In the genomic region with DNA sequence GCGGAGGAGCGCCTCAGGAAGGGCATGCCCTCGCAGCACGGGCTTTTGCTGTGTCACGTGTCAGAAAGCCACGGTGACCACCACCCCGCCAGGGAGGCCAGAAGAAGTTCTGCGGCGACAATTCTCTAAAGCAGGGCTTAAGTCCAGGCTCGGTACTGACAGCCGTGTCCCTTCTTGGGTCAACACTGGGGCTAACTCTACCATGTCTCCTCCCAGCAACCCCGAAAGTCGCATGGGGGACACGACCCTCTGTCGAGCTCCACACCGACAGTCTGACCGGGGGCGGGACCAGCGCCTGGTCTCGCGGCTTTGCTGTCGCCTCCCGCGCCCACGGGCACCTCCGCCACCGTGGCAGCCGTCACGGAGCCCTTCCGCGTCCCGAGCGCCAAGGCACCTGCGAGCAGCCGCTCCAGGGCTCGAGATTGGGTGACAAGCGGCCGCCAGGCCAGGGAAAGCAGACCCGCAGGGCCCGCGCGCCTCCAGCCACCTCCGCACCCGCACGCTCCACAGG, we compare ENCODE assay signal across 1 cellular context.
TF ChIP-seq lines count a peak whose summit lies in the region.

No MANE protein-coding gene starts in this region.

TF ChIP-seq in HepG2, 621 proteins besides CTCF, POLR2A, EP300 and RAD21 (continued from another document and continues in another):
- no peak for TF ChIP-seq RORA (CRISPR knock-in tag; IDR thresholded peaks at IDR 0.05)
- TF ChIP-seq MLLT10 (CRISPR knock-in tag; IDR thresholded peaks at IDR 0.05) = no peak
- no peak for TF ChIP-seq ELF1 (CRISPR knock-in tag; IDR thresholded peaks at IDR 0.05)
- TF ChIP-seq ISL2 (CRISPR knock-in tag; IDR thresholded peaks at IDR 0.05) = no peak
- no peak; the same call in 1 of the 2 replicates for TF ChIP-seq CHD2 (IDR thresholded peaks at IDR 0.05; ENCODE audit: low read depth, low read length)
- TF ChIP-seq ZFYVE20 (CRISPR knock-in tag; IDR thresholded peaks at IDR 0.05; ENCODE audit: borderline replicate concordance, low read depth) = 0 out of 2 replicates have a peak, but pooled peaks have one; percentile 19
- TF ChIP-seq, protein P1, sequence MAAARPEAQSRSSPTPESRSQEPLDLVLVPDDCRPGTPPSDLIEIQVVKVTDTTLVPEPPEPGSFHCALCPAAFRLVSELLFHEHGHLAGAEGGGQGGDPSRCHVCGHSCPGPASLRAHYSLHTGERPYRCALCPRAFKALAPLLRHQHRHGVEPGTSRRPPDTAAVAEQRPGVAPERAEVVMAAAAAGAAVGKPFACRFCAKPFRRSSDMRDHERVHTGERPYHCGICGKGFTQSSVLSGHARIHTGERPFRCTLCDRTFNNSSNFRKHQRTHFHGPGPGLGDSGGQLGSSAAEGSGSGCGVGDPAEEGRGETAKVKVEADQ (CRISPR knock-in tag; IDR thresholded peaks at IDR 0.05; ENCODE audit: borderline replicate concordance) = 0 out of 2 replicates have a peak, but pooled peaks have one; percentile 11
- TF ChIP-seq RAD51 (IDR thresholded peaks at IDR 0.05; ENCODE audit: borderline replicate concordance) = peak; percentile 69
- TF ChIP-seq NCOR1 (IDR thresholded peaks at IDR 0.05; ENCODE audit: borderline replicate concordance, low read length) = no peak
- TF ChIP-seq SCMH1 (CRISPR knock-in tag; IDR thresholded peaks at IDR 0.05; ENCODE audit: borderline replicate concordance) = no peak
- TF ChIP-seq KAT8 (CRISPR knock-in tag; IDR thresholded peaks at IDR 0.05) = no peak
- TF ChIP-seq, protein P2, sequence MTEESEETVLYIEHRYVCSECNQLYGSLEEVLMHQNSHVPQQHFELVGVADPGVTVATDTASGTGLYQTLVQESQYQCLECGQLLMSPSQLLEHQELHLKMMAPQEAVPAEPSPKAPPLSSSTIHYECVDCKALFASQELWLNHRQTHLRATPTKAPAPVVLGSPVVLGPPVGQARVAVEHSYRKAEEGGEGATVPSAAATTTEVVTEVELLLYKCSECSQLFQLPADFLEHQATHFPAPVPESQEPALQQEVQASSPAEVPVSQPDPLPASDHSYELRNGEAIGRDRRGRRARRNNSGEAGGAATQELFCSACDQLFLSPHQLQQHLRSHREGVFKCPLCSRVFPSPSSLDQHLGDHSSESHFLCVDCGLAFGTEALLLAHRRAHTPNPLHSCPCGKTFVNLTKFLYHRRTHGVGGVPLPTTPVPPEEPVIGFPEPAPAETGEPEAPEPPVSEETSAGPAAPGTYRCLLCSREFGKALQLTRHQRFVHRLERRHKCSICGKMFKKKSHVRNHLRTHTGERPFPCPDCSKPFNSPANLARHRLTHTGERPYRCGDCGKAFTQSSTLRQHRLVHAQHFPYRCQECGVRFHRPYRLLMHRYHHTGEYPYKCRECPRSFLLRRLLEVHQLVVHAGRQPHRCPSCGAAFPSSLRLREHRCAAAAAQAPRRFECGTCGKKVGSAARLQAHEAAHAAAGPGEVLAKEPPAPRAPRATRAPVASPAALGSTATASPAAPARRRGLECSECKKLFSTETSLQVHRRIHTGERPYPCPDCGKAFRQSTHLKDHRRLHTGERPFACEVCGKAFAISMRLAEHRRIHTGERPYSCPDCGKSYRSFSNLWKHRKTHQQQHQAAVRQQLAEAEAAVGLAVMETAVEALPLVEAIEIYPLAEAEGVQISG (CRISPR knock-in tag; IDR thresholded peaks at IDR 0.05) = no peak
- TF ChIP-seq SIN3B (IDR thresholded peaks at IDR 0.05; ENCODE audit: low read length) = 0 out of 2 replicates have a peak, but pooled peaks have one; percentile 21
- no peak; the same call in 1 of the 2 replicates for TF ChIP-seq ZNF383 (CRISPR knock-in tag; IDR thresholded peaks at IDR 0.05; ENCODE audit: borderline replicate concordance)
- TF ChIP-seq, protein P3, sequence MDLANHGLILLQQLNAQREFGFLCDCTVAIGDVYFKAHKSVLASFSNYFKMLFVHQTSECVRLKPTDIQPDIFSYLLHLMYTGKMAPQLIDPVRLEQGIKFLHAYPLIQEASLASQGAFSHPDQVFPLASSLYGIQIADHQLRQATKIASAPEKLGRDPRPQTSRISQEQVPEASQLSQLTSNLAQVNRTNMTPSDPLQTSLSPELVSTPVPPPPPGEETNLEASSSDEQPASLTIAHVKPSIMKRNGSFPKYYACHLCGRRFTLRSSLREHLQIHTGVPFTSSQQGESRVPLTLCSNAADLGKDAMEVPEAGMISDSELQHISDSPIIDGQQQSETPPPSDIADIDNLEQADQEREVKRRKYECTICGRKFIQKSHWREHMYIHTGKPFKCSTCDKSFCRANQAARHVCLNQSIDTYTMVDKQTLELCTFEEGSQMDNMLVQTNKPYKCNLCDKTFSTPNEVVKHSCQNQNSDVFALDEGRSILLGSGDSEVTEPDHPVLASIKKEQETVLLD (CRISPR knock-in tag; IDR thresholded peaks at IDR 0.05; ENCODE audit: low read depth) = no peak
- TF ChIP-seq, protein P4, sequence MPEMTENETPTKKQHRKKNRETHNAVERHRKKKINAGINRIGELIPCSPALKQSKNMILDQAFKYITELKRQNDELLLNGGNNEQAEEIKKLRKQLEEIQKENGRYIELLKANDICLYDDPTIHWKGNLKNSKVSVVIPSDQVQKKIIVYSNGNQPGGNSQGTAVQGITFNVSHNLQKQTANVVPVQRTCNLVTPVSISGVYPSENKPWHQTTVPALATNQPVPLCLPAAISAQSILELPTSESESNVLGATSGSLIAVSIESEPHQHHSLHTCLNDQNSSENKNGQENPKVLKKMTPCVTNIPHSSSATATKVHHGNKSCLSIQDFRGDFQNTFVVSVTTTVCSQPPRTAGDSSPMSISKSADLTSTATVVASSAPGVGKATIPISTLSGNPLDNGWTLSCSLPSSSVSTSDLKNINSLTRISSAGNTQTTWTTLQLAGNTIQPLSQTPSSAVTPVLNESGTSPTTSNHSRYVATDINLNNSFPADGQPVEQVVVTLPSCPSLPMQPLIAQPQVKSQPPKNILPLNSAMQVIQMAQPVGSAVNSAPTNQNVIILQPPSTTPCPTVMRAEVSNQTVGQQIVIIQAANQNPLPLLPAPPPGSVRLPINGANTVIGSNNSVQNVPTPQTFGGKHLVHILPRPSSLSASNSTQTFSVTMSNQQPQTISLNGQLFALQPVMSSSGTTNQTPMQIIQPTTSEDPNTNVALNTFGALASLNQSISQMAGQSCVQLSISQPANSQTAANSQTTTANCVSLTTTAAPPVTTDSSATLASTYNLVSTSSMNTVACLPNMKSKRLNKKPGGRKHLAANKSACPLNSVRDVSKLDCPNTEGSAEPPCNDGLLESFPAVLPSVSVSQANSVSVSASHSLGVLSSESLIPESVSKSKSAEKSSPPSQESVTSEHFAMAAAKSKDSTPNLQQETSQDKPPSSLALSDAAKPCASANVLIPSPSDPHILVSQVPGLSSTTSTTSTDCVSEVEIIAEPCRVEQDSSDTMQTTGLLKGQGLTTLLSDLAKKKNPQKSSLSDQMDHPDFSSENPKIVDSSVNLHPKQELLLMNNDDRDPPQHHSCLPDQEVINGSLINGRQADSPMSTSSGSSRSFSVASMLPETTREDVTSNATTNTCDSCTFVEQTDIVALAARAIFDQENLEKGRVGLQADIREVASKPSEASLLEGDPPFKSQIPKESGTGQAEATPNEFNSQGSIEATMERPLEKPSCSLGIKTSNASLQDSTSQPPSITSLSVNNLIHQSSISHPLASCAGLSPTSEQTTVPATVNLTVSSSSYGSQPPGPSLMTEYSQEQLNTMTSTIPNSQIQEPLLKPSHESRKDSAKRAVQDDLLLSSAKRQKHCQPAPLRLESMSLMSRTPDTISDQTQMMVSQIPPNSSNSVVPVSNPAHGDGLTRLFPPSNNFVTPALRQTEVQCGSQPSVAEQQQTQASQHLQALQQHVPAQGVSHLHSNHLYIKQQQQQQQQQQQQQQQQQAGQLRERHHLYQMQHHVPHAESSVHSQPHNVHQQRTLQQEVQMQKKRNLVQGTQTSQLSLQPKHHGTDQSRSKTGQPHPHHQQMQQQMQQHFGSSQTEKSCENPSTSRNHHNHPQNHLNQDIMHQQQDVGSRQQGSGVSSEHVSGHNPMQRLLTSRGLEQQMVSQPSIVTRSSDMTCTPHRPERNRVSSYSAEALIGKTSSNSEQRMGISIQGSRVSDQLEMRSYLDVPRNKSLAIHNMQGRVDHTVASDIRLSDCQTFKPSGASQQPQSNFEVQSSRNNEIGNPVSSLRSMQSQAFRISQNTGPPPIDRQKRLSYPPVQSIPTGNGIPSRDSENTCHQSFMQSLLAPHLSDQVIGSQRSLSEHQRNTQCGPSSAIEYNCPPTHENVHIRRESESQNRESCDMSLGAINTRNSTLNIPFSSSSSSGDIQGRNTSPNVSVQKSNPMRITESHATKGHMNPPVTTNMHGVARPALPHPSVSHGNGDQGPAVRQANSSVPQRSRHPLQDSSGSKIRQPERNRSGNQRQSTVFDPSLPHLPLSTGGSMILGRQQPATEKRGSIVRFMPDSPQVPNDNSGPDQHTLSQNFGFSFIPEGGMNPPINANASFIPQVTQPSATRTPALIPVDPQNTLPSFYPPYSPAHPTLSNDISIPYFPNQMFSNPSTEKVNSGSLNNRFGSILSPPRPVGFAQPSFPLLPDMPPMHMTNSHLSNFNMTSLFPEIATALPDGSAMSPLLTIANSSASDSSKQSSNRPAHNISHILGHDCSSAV (CRISPR knock-in tag; IDR thresholded peaks at IDR 0.05; ENCODE audit: borderline replicate concordance) = no peak
- TF ChIP-seq PHB2 (IDR thresholded peaks at IDR 0.05; ENCODE audit: partially characterized antibody) = no peak
- TF ChIP-seq NFKB2 (CRISPR knock-in tag; IDR thresholded peaks at IDR 0.05; ENCODE audit: borderline replicate concordance) = no peak
- TF ChIP-seq ZNF331 (CRISPR knock-in tag; IDR thresholded peaks at IDR 0.05) = no peak
- TF ChIP-seq NFKBIZ (CRISPR knock-in tag; IDR thresholded peaks at IDR 0.05) = no peak
- TF ChIP-seq, protein P5, sequence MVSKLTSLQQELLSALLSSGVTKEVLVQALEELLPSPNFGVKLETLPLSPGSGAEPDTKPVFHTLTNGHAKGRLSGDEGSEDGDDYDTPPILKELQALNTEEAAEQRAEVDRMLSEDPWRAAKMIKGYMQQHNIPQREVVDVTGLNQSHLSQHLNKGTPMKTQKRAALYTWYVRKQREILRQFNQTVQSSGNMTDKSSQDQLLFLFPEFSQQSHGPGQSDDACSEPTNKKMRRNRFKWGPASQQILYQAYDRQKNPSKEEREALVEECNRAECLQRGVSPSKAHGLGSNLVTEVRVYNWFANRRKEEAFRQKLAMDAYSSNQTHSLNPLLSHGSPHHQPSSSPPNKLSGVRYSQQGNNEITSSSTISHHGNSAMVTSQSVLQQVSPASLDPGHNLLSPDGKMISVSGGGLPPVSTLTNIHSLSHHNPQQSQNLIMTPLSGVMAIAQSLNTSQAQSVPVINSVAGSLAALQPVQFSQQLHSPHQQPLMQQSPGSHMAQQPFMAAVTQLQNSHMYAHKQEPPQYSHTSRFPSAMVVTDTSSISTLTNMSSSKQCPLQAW (CRISPR knock-in tag; IDR thresholded peaks at IDR 0.05) = peak; percentile 56
- TF ChIP-seq NFE2L1 (CRISPR knock-in tag; IDR thresholded peaks at IDR 0.05; ENCODE audit: borderline replicate concordance) = no peak; the same call in 1 of the 2 replicates
- peak; percentile 5; the same call in 1 of the 2 replicates for TF ChIP-seq ZNF773 (CRISPR knock-in tag; IDR thresholded peaks at IDR 0.05; ENCODE audit: borderline replicate concordance)
- 0 out of 2 replicates have a peak, but pooled peaks have one; percentile 4 for TF ChIP-seq ZNF777 (CRISPR knock-in tag; IDR thresholded peaks at IDR 0.05)
- no peak for TF ChIP-seq HNRNPLL (IDR thresholded peaks at IDR 0.05; ENCODE audit: low read depth, low read length, poor library complexity, severe bottlenecking)
- TF ChIP-seq, protein P6, sequence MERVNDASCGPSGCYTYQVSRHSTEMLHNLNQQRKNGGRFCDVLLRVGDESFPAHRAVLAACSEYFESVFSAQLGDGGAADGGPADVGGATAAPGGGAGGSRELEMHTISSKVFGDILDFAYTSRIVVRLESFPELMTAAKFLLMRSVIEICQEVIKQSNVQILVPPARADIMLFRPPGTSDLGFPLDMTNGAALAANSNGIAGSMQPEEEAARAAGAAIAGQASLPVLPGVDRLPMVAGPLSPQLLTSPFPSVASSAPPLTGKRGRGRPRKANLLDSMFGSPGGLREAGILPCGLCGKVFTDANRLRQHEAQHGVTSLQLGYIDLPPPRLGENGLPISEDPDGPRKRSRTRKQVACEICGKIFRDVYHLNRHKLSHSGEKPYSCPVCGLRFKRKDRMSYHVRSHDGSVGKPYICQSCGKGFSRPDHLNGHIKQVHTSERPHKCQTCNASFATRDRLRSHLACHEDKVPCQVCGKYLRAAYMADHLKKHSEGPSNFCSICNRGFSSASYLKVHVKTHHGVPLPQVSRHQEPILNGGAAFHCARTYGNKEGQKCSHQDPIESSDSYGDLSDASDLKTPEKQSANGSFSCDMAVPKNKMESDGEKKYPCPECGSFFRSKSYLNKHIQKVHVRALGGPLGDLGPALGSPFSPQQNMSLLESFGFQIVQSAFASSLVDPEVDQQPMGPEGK (CRISPR knock-in tag; IDR thresholded peaks at IDR 0.05) = no peak
- TF ChIP-seq, protein P7, sequence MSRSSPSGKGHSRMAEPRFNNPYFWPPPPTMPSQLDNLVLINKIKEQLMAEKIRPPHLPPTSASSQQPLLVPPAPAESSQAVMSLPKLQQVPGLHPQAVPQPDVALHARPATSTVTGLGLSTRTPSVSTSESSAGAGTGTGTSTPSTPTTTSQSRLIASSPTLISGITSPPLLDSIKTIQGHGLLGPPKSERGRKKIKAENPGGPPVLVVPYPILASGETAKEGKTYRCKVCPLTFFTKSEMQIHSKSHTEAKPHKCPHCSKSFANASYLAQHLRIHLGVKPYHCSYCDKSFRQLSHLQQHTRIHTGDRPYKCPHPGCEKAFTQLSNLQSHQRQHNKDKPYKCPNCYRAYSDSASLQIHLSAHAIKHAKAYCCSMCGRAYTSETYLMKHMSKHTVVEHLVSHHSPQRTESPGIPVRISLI (CRISPR knock-in tag; IDR thresholded peaks at IDR 0.05; ENCODE audit: borderline replicate concordance) = no peak; the same call in 1 of the 2 replicates
- no peak for TF ChIP-seq MEIS2 (CRISPR knock-in tag; IDR thresholded peaks at IDR 0.05)
- no peak for TF ChIP-seq ZNF143 (CRISPR knock-in tag; IDR thresholded peaks at IDR 0.05)
- no peak for TF ChIP-seq NCOA1 (CRISPR knock-in tag; IDR thresholded peaks at IDR 0.05)
- TF ChIP-seq JUN (CRISPR knock-in tag; IDR thresholded peaks at IDR 0.05) = 0 out of 2 replicates have a peak, but pooled peaks have one; percentile 33
- TF ChIP-seq CCAR2 (optimal IDR thresholded peaks at IDR 0.05; ENCODE audit: low read depth, low read length) = no peak
- TF ChIP-seq, protein P8, sequence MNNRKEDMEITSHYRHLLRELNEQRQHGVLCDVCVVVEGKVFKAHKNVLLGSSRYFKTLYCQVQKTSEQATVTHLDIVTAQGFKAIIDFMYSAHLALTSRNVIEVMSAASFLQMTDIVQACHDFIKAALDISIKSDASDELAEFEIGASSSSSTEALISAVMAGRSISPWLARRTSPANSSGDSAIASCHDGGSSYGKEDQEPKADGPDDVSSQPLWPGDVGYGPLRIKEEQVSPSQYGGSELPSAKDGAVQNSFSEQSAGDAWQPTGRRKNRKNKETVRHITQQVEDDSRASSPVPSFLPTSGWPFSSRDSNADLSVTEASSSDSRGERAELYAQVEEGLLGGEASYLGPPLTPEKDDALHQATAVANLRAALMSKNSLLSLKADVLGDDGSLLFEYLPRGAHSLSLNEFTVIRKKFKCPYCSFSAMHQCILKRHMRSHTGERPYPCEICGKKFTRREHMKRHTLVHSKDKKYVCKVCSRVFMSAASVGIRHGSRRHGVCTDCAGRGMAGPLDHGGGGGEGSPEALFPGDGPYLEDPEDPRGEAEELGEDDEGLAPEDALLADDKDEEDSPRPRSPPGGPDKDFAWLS (CRISPR knock-in tag; IDR thresholded peaks at IDR 0.05; ENCODE audit: borderline replicate concordance) = no peak; the same call in 1 of the 2 replicates
- no peak for TF ChIP-seq SIX4 (CRISPR knock-in tag; IDR thresholded peaks at IDR 0.05)
- no peak for TF ChIP-seq ZNF441 (CRISPR knock-in tag; IDR thresholded peaks at IDR 0.05; ENCODE audit: borderline replicate concordance)
- TF ChIP-seq TCF7 (IDR thresholded peaks at IDR 0.05; ENCODE audit: low read depth) = no peak
